26 cellular contexts compared by ENCODE assay signal in the genomic region with DNA sequence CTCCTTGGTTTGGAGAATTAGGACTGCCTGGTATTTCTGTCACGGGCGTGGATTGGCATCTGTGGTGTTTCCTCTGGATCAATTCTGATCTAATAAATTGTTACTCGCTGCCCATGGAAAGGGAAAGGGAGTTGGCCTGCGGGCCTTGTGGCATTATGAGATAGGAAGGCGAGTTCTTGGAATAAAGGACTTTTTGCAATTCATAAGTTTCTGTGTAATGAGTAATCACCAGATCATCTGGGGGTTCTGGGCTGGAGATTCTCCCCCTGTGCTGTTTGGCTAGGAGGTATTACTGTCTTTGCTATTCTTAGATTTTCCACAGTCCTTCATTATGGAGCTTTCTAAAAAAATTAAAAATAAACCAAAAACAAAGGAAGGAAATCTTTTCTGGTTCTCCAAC.
"Had no signal": no experiment of that assay in that cellular context is flagged by ENCODE, and none has a peak within 500 bp of the region (broad histone marks: within the 10 kb centered on the region; RNA-seq: fewer than 3 reads in every experiment).

No MANE protein-coding gene starts in this region.

- H3K27ac ChIP-seq: brain microvascular endothelial cell, coronary artery, dorsolateral prefrontal cortex, pancreas, prostate gland, tibial nerve, WERI-Rb-1 had no signal

- DNase-seq: activated CD4-positive, alpha-beta T cell treated with anti-CD3 and anti-CD28 coated beads for 48 hours; activated CD4-positive, alpha-beta T cell treated with anti-CD3 and anti-CD28 coated beads, Interleukin-2, amount 50 U/mL, for 48 hours; activated CD8-positive, alpha-beta memory T cell treated with anti-CD3 and anti-CD28 coated beads for 24 hours; activated effector memory CD4-positive, alpha-beta T cell treated with Interleukin-2 at 50 U/mL for 16 hours; activated naive CD4-positive, alpha-beta T cell treated with Interleukin-2 at 50 U/mL for 16 hours; aorta; brain microvascular endothelial cell; dorsolateral prefrontal cortex; effector memory CD4-positive, alpha-beta T cell; erythroblast; head of caudate nucleus; hippocampal formation; immature natural killer cell; kidney; left colon; midbrain; naive thymus-derived CD8-positive, alpha-beta T cell; nucleus accumbens; pancreas; stimulated activated CD4-positive, alpha-beta T cell treated with anti-CD3 and anti-CD28 coated beads, Interleukin-2, amount 100 ng/mL, for 48 hours; stimulated activated naive CD4-positive, alpha-beta T cell treated with Interleukin-2 at 50 U/mL for 16 hours; WERI-Rb-1 had no signal

- H3K36me3 ChIP-seq: brain microvascular endothelial cell, pancreas, prostate gland, tibial nerve, WERI-Rb-1 had no signal

- H3K4me1 ChIP-seq: prostate gland, tibial nerve had no signal

- H3K9me3 ChIP-seq: pancreas, prostate gland, tibial nerve had no signal

- H3K27me3 ChIP-seq: dorsolateral prefrontal cortex, pancreas had no signal

- H3K4me3 ChIP-seq: coronary artery, dorsolateral prefrontal cortex, pancreas, prostate gland, tibial nerve had no signal

- ATAC-seq: activated CD4-positive, CD25-positive, alpha-beta regulatory T cell treated with anti-CD3 and anti-CD28 coated beads, Interleukin-2, amount 50 U/mL, for 24 hours; left colon; naive thymus-derived CD8-positive, alpha-beta T cell; pancreas had no signal
